Comparison of ENCODE assay signal across 8 cellular contexts in the genomic region with DNA sequence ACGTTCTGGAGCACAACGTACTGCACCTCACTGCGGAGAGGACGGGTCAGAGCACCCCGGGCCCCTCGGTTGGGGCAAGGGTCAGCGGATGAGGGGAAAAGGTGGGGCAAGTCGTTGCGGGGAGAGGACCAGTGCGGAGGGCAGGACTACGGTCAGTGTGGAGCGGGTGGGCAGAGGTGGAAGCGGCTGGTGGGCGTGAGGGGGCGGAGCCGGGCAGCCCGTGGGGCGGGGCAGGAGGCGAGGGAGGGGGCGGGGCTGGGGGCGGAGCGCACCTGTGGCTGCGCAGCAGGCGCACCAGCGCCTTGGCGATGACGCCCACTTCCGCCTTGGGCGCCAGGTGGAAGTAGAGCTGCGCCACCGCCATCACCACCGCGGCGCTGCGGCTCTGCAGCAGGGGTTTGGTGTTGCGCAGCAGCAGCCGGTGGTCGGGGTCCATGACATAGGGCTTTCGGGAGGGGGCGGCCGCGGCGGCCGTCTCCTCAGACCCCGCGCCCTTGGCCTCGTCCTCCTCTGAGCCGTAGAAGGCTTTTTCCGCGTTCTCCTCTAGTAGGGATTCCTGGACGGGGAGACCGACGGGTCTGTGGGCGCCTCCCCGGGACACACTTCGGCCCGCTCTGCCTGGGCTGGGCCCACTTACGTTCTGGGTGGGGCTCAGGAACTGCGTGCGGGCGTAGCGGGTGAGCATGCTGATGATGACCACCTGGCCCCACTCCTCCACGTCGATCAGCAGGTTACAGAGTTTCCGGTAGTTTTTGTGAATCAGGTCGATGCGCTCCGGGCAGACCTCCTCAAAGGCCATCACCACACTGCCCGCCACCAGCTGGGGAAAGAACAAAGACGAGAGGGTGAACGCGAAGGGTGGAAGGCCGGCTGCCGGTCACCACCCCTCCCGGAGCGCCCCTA. TPM values are rescaled to one million over a fixed set of nuclear protein-coding genes. Genes with fewer than 3 reads are reported as not detected.
A peak's percentile ranks its signal among the peaks of the same experiment; 100 is the strongest.
DNase-seq lines count a peak whose midpoint lies in the region; ATAC-seq and TF ChIP-seq lines count a peak whose summit lies in the region.

No MANE protein-coding gene starts in this region.

- DNase-seq in DMS 273 (lab: John Stamatoyannopoulos, UW; ENCODE audit: unreplicated experiment) = peak; percentile 66
- DNase-seq in DMS 273 treated with DMSO at 0.1 percent for 48 hours (lab: John Stamatoyannopoulos, UW) = no peak
- peak; percentile 65 to 78 (median 75) for DNase-seq in T-helper 1 cell
- DNase-seq in astrocyte of the hippocampus (ENCODE audit: low read depth, low spot score) = peak; percentile 12
- peak; percentile 74 to 87 (median 78) for DNase-seq in mucosa of descending colon
- peak; percentile 55 to 80 for DNase-seq in stimulated activated CD8-positive, alpha-beta memory T cell treated with anti-CD3 and anti-CD28 coated beads, Interleukin-7, amount 100 ng/mL, for 4 hours (ENCODE audit: low read depth in 2 of 2)
- DNase-seq in NCI-H1048 (lab: John Stamatoyannopoulos, UW) = no peak

- no peak overlapping the region for H3K4me3 ChIP-seq in mucosa of descending colon

- TF ChIP-seq CTCF in mucosa of descending colon (IDR thresholded peaks at IDR 0.05) = no peak

- no peaks in the 10 kb centered on the region for H3K36me3 ChIP-seq in mucosa of descending colon (ENCODE audit: low read depth)

- ATAC-seq in HG03342 (IDR thresholded peaks at IDR 0.05; ENCODE audit: unreplicated experiment) (peak; percentile 81), mucosa of descending colon (peak; percentile 99)

- no peaks in the 10 kb centered on the region for H3K4me1 ChIP-seq in mucosa of descending colon (ENCODE audit: low read depth)

- intact Hi-C loops in mucosa of descending colon (cut with DNase I, micrococcal nuclease) = no loop called here

- no peaks in the 10 kb centered on the region for H3K9me3 ChIP-seq in mucosa of descending colon

RNA-seq across cellular contexts. Expression of gene AP3B2, which starts 29.2 kb away (rescaled TPM):
- total RNA-seq in mucosa of descending colon = 1 to 10 TPM in 2 of 3 donors, under 1 TPM in 1; 0.67 to 5.4 (median 1.9) TPM

RNA-seq across cellular contexts. Expression of gene CPEB1, which starts 33.3 kb away (rescaled TPM):
- 10 to 100 TPM in 1 of 3 donors, 1 to 10 TPM in 1, under 1 TPM in 1; 0.61 to 11.8 (median 1.4) TPM for total RNA-seq in mucosa of descending colon

Comparison
In these comparisons a context has a peak if more than half of its experiments do, and no peak if none do; other contexts are left out.
1. DNase-seq: peak in DMS 273 (single experiment), T-helper 1 cell (5 of 5), astrocyte of the hippocampus (single experiment), mucosa of descending colon (3 of 3) and stimulated activated CD8-positive, alpha-beta memory T cell treated with anti-CD3 and anti-CD28 coated beads, Interleukin-7, amount 100 ng/mL, for 4 hours (2 of 2); none in DMS 273 treated with DMSO at 0.1 percent for 48 hours (single experiment) and NCI-H1048 (single experiment).